14 cellular contexts compared by ENCODE assay signal in genomic region chr7:31875424-31875823, GRCh38.
DNase-seq lines count a peak whose midpoint lies in the region; ATAC-seq and TF ChIP-seq lines count a peak whose summit lies in the region.
"Had no signal": no experiment of that assay in that cellular context is flagged by ENCODE, and none has a peak within 500 bp of the region (broad histone marks: within the 10 kb centered on the region; RNA-seq: fewer than 3 reads in every experiment).

No MANE protein-coding gene starts in this region.

- no peak for TF ChIP-seq CTCF in AG10803 (conservative IDR thresholded peaks at IDR 0.05; ENCODE audit: low read length)
- no peak for TF ChIP-seq CTCF in right atrium auricular region (IDR thresholded peaks at IDR 0.05)

- peak; percentile 26 for DNase-seq in AG10803 (ENCODE audit: low read depth)
- peak; percentile 55 for DNase-seq in H4 (ENCODE audit: low spot score)
- peak; percentile 48 for DNase-seq in SKM-1 treated with dmso at 0.1 percent for 144 hours (lab: John Stamatoyannopoulos, UW; ENCODE audit: unreplicated experiment)
- DNase-seq in right atrium auricular region (ENCODE audit: low spot score), result no peak
- DNase-seq in GM19240 (ENCODE audit: insufficient read length, low spot score), result no peak
- no peak for DNase-seq in NCI-H187 treated with DMSO at 0.1 percent for 48 hours (lab: John Stamatoyannopoulos, UW)
- DNase-seq in HuH-7 (ENCODE audit: low spot score), result no peak
- DNase-seq: activated CD8-positive, alpha-beta memory T cell treated with anti-CD3 and anti-CD28 coated beads, Interleukin-2, amount 50 U/mL, for 48 hours; CD4-positive, CD25-positive, alpha-beta regulatory T cell; esophagus squamous epithelium; left colon; NCI-H526 treated with DMSO at 0.1 percent for 48 hours had no signal

- ATAC-seq in GM18861 (IDR thresholded peaks at IDR 0.05; ENCODE audit: unreplicated experiment), result no peak
- ATAC-seq: left colon had no signal

- no peaks in the 10 kb centered on the region for H3K27me3 ChIP-seq in right atrium auricular region
- H3K27me3 ChIP-seq: esophagus squamous epithelium had no signal

- peaks cover 0 to 8% of the 10 kb centered on the region in 2 donors for H3K4me1 ChIP-seq in right atrium auricular region

- no peak overlapping the region for H3K4me3 ChIP-seq in AG10803 (ENCODE audit: low read length)
- no peak overlapping the region for H3K4me3 ChIP-seq in right atrium auricular region
- H3K4me3 ChIP-seq: esophagus squamous epithelium, GM12878 had no signal

- peaks cover 11% of the 10 kb centered on the region for H3K36me3 ChIP-seq in right atrium auricular region
- H3K36me3 ChIP-seq: esophagus squamous epithelium had no signal

- no peaks in the 10 kb centered on the region for H3K9me3 ChIP-seq in right atrium auricular region
- H3K9me3 ChIP-seq: esophagus squamous epithelium had no signal

- peak overlapping the region; percentile 36 to 62 for H3K27ac ChIP-seq in right atrium auricular region

Comparison
In these comparisons a context has a peak if more than half of its experiments do, and no peak if none do; other contexts are left out.
1. DNase-seq: peak in AG10803 (single experiment), H4 (single experiment) and SKM-1 treated with dmso at 0.1 percent for 144 hours (single experiment); none in right atrium auricular region (single experiment), GM19240 (single experiment), NCI-H187 treated with DMSO at 0.1 percent for 48 hours (single experiment) and HuH-7 (single experiment).